ENCODE assay signal across 20 cellular contexts in genomic region chr9:111842313-111842712, GRCh38. TPM values are rescaled to one million over a fixed set of nuclear protein-coding genes. Genes with fewer than 3 reads are reported as not detected.
DNase-seq lines count a peak whose midpoint lies in the region; ATAC-seq and TF ChIP-seq lines count a peak whose summit lies in the region.
"Had no signal": no experiment of that assay in that cellular context is flagged by ENCODE, and none has a peak within 500 bp of the region (broad histone marks: within the 10 kb centered on the region; RNA-seq: fewer than 3 reads in every experiment).

No MANE protein-coding gene starts in this region.

- no peak overlapping the region for H3K4me3 ChIP-seq in AG10803 (ENCODE audit: low read length)
- H3K4me3 ChIP-seq: right atrium auricular region had no signal

- ATAC-seq in HG02981 (IDR thresholded peaks at IDR 0.05; ENCODE audit: unreplicated experiment) = peak; percentile 55
- ATAC-seq: activated CD8-positive, alpha-beta T cell treated with anti-CD3 and anti-CD28 coated beads, Interleukin-2, amount 10 ng/mL, durations not matched to agents 7 days and 5 days; activated naive CD8-positive, alpha-beta T cell treated with anti-CD3 and anti-CD28 coated beads, Interleukin-2, amount 50 U/mL, for 24 hours; left colon had no signal

- TF ChIP-seq CTCF in AG10803 (conservative IDR thresholded peaks at IDR 0.05; ENCODE audit: low read length) = no peak

- DNase-seq in AG10803 (ENCODE audit: low read depth) = peak; percentile 84
- peak; percentile 69 for DNase-seq in NCI-H2171 treated with DMSO at 0.1 percent for 48 hours (lab: John Stamatoyannopoulos, UW)
- DNase-seq in fibroblast of the conjunctiva (ENCODE audit: low read depth) = peak; percentile 34
- DNase-seq in mucosa of gallbladder (ENCODE audit: low spot score) = no peak
- DNase-seq in NCI-H1105 (lab: John Stamatoyannopoulos, UW) = no peak
- no peak for DNase-seq in NCI-H446 (lab: John Stamatoyannopoulos, UW)
- no peak for DNase-seq in KG1 (lab: John Stamatoyannopoulos, UW)
- DNase-seq: activated CD8-positive, alpha-beta T cell treated with anti-CD3 and anti-CD28 coated beads, Interleukin-2, amount 10 ng/mL, durations not matched to agents 7 days and 5 days; activated naive CD8-positive, alpha-beta T cell treated with anti-CD3 and anti-CD28 coated beads, Interleukin-2, amount 50 U/mL, for 24 hours; effector CD8-positive, alpha-beta T cell; left colon; NCI-H1417 treated with DMSO at 0.1 percent for 48 hours; NCI-H446 treated with DMSO at 0.1 percent for 48 hours; nucleus accumbens; T-helper 1 cell; WERI-Rb-1 had no signal

RNA-seq across cellular contexts. Expression of gene SHOC1, which starts 47.6 kb away (rescaled TPM):
- not detected for total RNA-seq in mucosa of gallbladder
- total RNA-seq: A673; activated CD8-positive, alpha-beta T cell treated with anti-CD3 and anti-CD28 coated beads, Interleukin-2, amount 10 ng/mL, durations not matched to agents 7 days and 5 days; cardiac septum; left colon; right atrium auricular region had no signal

RNA-seq across cellular contexts. Expression of gene UGCG, which starts 54.3 kb away (rescaled TPM):
- total RNA-seq in mucosa of gallbladder = 44.6 TPM

Comparison
In these comparisons a context has a peak if more than half of its experiments do, and no peak if none do; other contexts are left out.
1. DNase-seq: peak in AG10803 (single experiment), NCI-H2171 treated with DMSO at 0.1 percent for 48 hours (single experiment) and fibroblast of the conjunctiva (single experiment); none in mucosa of gallbladder (single experiment), NCI-H1105 (single experiment), NCI-H446 (0 of 2) and KG1 (single experiment).